1 cellular context compared by ENCODE assay signal in the genomic region with DNA sequence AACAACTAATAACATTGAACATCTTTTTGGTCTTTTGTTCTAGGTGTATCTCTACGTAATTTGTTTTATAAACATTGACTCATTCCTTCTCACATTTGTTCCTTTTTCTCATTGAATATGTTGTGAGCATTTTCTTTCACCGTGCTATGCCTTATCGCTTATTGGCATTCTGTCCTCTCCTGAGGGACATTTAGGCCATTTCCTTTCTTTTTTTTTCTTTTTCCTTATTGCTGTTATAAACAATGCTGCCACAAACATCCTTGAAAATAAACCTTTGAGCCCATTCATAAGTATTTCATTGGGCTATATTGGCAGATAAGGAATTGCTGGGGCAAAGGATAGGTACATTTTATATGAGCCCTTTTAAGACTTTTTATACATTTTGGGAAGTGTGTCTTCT.
TF ChIP-seq lines count a peak whose summit lies in the region.

No MANE protein-coding gene starts in this region.

TF ChIP-seq in GM23338, 12 proteins besides CTCF, POLR2A, EP300 and RAD21 (continued from another document):
- TF ChIP-seq, protein P1, sequence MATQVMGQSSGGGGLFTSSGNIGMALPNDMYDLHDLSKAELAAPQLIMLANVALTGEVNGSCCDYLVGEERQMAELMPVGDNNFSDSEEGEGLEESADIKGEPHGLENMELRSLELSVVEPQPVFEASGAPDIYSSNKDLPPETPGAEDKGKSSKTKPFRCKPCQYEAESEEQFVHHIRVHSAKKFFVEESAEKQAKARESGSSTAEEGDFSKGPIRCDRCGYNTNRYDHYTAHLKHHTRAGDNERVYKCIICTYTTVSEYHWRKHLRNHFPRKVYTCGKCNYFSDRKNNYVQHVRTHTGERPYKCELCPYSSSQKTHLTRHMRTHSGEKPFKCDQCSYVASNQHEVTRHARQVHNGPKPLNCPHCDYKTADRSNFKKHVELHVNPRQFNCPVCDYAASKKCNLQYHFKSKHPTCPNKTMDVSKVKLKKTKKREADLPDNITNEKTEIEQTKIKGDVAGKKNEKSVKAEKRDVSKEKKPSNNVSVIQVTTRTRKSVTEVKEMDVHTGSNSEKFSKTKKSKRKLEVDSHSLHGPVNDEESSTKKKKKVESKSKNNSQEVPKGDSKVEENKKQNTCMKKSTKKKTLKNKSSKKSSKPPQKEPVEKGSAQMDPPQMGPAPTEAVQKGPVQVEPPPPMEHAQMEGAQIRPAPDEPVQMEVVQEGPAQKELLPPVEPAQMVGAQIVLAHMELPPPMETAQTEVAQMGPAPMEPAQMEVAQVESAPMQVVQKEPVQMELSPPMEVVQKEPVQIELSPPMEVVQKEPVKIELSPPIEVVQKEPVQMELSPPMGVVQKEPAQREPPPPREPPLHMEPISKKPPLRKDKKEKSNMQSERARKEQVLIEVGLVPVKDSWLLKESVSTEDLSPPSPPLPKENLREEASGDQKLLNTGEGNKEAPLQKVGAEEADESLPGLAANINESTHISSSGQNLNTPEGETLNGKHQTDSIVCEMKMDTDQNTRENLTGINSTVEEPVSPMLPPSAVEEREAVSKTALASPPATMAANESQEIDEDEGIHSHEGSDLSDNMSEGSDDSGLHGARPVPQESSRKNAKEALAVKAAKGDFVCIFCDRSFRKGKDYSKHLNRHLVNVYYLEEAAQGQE (IDR thresholded peaks at IDR 0.05; ENCODE audit: unreplicated experiment) = no peak
- TF ChIP-seq JUNB (IDR thresholded peaks at IDR 0.05; ENCODE audit: unreplicated experiment) (no peak), NANOG (IDR thresholded peaks at IDR 0.05; ENCODE audit: borderline replicate concordance) (no peak), EZH2phosphoT487 (IDR thresholded peaks at IDR 0.05; ENCODE audit: unreplicated experiment) (no peak), STAT1 (IDR thresholded peaks at IDR 0.05; ENCODE audit: unreplicated experiment) (no peak), ZNF114 (CRISPR knock-in tag; IDR thresholded peaks at IDR 0.05) (no peak), ZNF331 (CRISPR knock-in tag; IDR thresholded peaks at IDR 0.05; ENCODE audit: low read depth) (no peak), EZH2 (IDR thresholded peaks at IDR 0.05; ENCODE audit: low read depth, unreplicated experiment) (no peak)
- TF ChIP-seq, protein P2, sequence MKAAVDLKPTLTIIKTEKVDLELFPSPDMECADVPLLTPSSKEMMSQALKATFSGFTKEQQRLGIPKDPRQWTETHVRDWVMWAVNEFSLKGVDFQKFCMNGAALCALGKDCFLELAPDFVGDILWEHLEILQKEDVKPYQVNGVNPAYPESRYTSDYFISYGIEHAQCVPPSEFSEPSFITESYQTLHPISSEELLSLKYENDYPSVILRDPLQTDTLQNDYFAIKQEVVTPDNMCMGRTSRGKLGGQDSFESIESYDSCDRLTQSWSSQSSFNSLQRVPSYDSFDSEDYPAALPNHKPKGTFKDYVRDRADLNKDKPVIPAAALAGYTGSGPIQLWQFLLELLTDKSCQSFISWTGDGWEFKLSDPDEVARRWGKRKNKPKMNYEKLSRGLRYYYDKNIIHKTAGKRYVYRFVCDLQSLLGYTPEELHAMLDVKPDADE (IDR thresholded peaks at IDR 0.05) = no peak
